In genomic region chr1:10738125-10738746, GRCh38 we compare ENCODE assay signal across 12 cellular contexts. TPM values are rescaled to one million over a fixed set of nuclear protein-coding genes. Genes with fewer than 3 reads are reported as not detected.
DNase-seq lines count a peak whose midpoint lies in the region; TF ChIP-seq lines count a peak whose summit lies in the region.
"Had no signal": no experiment of that assay in that cellular context is flagged by ENCODE, and none has a peak within 500 bp of the region (broad histone marks: within the 10 kb centered on the region; RNA-seq: fewer than 3 reads in every experiment).

No MANE protein-coding gene starts in this region.

- peak overlapping the region; percentile 86 for H3K18ac ChIP-seq in neuronal stem cell (ENCODE audit: low read length)

- H3K4me3 ChIP-seq in left ventricle myocardium inferior (no peak overlapping the region), neuronal stem cell (ENCODE audit: low read length in 2 of 2) (no peak overlapping the region)
- H3K4me3 ChIP-seq: BLaER1 had no signal

- peaks cover 5% of the 10 kb centered on the region for H3K79me1 ChIP-seq in neuronal stem cell (ENCODE audit: low read depth, low read length)

- H3K27me3 ChIP-seq in left ventricle myocardium inferior (ENCODE audit: low read depth) (no peaks in the 10 kb centered on the region), neuronal stem cell (ENCODE audit: control insufficient read depth in 3 of 3, insufficient read depth in 3 of 3, low read depth in 1 of 3, low read length in 3 of 3) (no peaks in the 10 kb centered on the region)

- H2AFZ ChIP-seq in neuronal stem cell (ENCODE audit: low read length) = no peak overlapping the region

- peak overlapping the region; percentile 34 for H3K9ac ChIP-seq in neuronal stem cell (ENCODE audit: low read depth, low read length, poor library complexity)
- H3K9ac ChIP-seq: BLaER1 had no signal

- H2BK120ac ChIP-seq in neuronal stem cell (ENCODE audit: low read depth, low read length) = peak overlapping the region; percentile 88

- peaks cover 86% of the 10 kb centered on the region for H3K4me1 ChIP-seq in left ventricle myocardium inferior
- peaks cover 35 to 36% of the 10 kb centered on the region in 2 donors for H3K4me1 ChIP-seq in neuronal stem cell (ENCODE audit: control insufficient read depth in 2 of 2, insufficient read depth in 1 of 2, low read depth in 1 of 2, low read length in 2 of 2)

- H3K27ac ChIP-seq in left ventricle myocardium inferior (replicated peaks) (peak overlapping the region; percentile 84), neuronal stem cell (replicated peaks; ENCODE audit: low read length) (no peak overlapping the region)
- H3K27ac ChIP-seq: BLaER1 had no signal

- no peak overlapping the region for H4K91ac ChIP-seq in neuronal stem cell (ENCODE audit: low read depth, low read length, poor library complexity)

- TF ChIP-seq CTCF in left ventricle myocardium inferior (IDR thresholded peaks at IDR 0.05; ENCODE audit: borderline replicate concordance) = no peak

- H2BK12ac ChIP-seq in neuronal stem cell (ENCODE audit: low read length) = peak overlapping the region; percentile 81

- H3K4me2 ChIP-seq in neuronal stem cell (ENCODE audit: insufficient read depth, low read length, poor library complexity, severe bottlenecking) = no peak overlapping the region
- H3K4me2 ChIP-seq: BLaER1 had no signal

- H3K23ac ChIP-seq in neuronal stem cell (ENCODE audit: low read depth, low read length, poor library complexity) = peak overlapping the region; percentile 87

- no peak overlapping the region for H2BK5ac ChIP-seq in neuronal stem cell (ENCODE audit: low read length)

- peak overlapping the region; percentile 68 for H3K4ac ChIP-seq in neuronal stem cell (ENCODE audit: low read length)

- peak overlapping the region; percentile 77 for H2BK15ac ChIP-seq in neuronal stem cell (ENCODE audit: low read length)

- H3K9me3 ChIP-seq in left ventricle myocardium inferior (replicated peaks) = no peaks in the 10 kb centered on the region
- no peaks in the 10 kb centered on the region for H3K9me3 ChIP-seq in neuronal stem cell (replicated peaks in 1 of 2; ENCODE audit: control insufficient read depth in 2 of 2, insufficient read depth in 1 of 2, low read depth in 1 of 2, low read length in 2 of 2)
- H3K9me3 ChIP-seq: BLaER1 had no signal

- peak overlapping the region; percentile 93 for H2AK5ac ChIP-seq in neuronal stem cell (ENCODE audit: low read depth, low read length)

- no peak overlapping the region for H3K14ac ChIP-seq in neuronal stem cell (ENCODE audit: low read length)

- WGBS in neuronal stem cell (ENCODE audit: extremely low coverage in 2 of 2, insufficient read length in 2 of 2, insufficient replicate concordance in 1 of 2), 2 donors = no CpG with 5 or more reads among the region's 16 CpGs

- no peaks in the 10 kb centered on the region for H3K36me3 ChIP-seq in left ventricle myocardium inferior
- H3K36me3 ChIP-seq in neuronal stem cell (replicated peaks in 1 of 2; ENCODE audit: control insufficient read depth in 2 of 2, insufficient read depth in 2 of 2, low read length in 2 of 2) = no peaks in the 10 kb centered on the region
- H3K36me3 ChIP-seq: BLaER1 had no signal

- DNase-seq in DMS79 (lab: John Stamatoyannopoulos, UW) = peak; percentile 20
- DNase-seq in NCI-H2196 treated with DMSO at 0.1 percent for 48 hours (lab: John Stamatoyannopoulos, UW; ENCODE audit: unreplicated experiment) = peak; percentile 75
- no peak for DNase-seq in left ventricle myocardium inferior
- DNase-seq in neuronal stem cell (ENCODE audit: low spot score) = no peak
- DNase-seq in RKO (ENCODE audit: low spot score) = no peak
- DNase-seq in occipital lobe (lab: John Stamatoyannopoulos, UW) = no peak
- DNase-seq in dermis blood vessel endothelial cell = no peak
- DNase-seq: activated CD8-positive, alpha-beta T cell treated with anti-CD3 and anti-CD28 coated beads for 36 hours; midbrain; RPMI8226; trophoblast cell had no signal

- no peak overlapping the region for H4K8ac ChIP-seq in neuronal stem cell (ENCODE audit: low read depth, low read length)

- intact Hi-C loops in left ventricle myocardium inferior (cut with micrococcal nuclease) = no loop called here

RNA-seq across cellular contexts. Expression of gene CASZ1, which starts 58.2 kb away (rescaled TPM):
- 56.3 TPM for total RNA-seq in left ventricle myocardium inferior
- 12.5 TPM for polyA plus RNA-seq in neuronal stem cell (2013, experiment 1 of 2)
- 13.3 TPM for polyA plus RNA-seq in neuronal stem cell (2013, experiment 2 of 2)
- 0.62 TPM for total RNA-seq in occipital lobe
- 4.3 and 10.8 TPM in 2 replicates for total RNA-seq in dermis blood vessel endothelial cell

Comparison
In these comparisons a context has a peak if more than half of its experiments do, and no peak if none do; other contexts are left out.
1. DNase-seq: peak in DMS79 (single experiment) and NCI-H2196 treated with DMSO at 0.1 percent for 48 hours (single experiment); none in left ventricle myocardium inferior (single experiment), neuronal stem cell (single experiment), RKO (single experiment), occipital lobe (single experiment) and dermis blood vessel endothelial cell (single experiment).